9 cellular contexts compared by ENCODE assay signal in the genomic region with DNA sequence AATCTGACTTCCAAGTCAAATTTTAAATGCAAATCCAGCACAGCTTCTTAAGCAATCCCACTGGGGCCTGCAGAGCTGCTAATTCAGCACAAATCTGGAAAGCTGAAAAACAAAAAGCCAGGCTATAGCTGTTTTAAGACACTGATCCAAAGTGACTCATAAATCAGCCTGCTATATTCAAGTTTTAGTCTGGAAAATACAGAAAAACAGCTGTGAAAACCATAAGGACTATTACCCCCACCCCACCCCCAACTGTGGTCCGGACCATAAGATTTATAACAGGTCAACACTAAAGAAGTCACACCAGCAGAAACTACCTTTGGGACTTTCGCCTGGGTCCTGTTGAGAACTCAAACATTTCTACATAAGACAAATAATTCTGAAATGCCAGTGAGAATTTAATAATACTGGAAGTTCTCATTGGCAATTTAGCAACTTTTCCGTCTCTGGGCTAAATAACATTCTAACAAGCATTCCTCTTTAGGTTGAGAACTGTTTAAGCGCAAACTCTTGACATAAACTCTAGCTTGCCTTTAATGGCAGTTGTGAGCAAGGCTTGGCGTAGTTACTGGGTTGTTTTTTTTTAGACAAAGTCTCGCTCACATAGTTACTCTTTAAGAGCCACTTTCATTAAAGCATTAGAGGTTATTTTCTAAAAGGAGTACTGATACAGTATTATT. TPM values are rescaled to one million over a fixed set of nuclear protein-coding genes. Genes with fewer than 3 reads are reported as not detected.
DNase-seq lines count a peak whose midpoint lies in the region; ATAC-seq, FAIRE-seq and TF ChIP-seq lines count a peak whose summit lies in the region.
"Had no signal": no experiment of that assay in that cellular context is flagged by ENCODE, and none has a peak within 500 bp of the region (broad histone marks: within the 10 kb centered on the region; RNA-seq: fewer than 3 reads in every experiment).

No MANE protein-coding gene starts in this region.

- H3K36me3 Mint-ChIP-seq in GM23338 (ENCODE audit: low read depth) (peaks cover 13% of the 10 kb centered on the region; the same call in 2 of the 3 replicates), astrocyte (ENCODE audit: low read depth, unreplicated experiment) (peaks cover 14% of the 10 kb centered on the region)

- no peaks in the 10 kb centered on the region for H3K9me3 Mint-ChIP-seq in GM23338
- peaks cover 2% of the 10 kb centered on the region for H3K9me3 Mint-ChIP-seq in astrocyte (ENCODE audit: unreplicated experiment)

- TF ChIP-seq CTCF in GM23338 (conservative IDR thresholded peaks at IDR 0.05; ENCODE audit: low read depth in 2 of 2), result no peak
- no peak for TF ChIP-seq CTCF in astrocyte (IDR thresholded peaks at IDR 0.05; ENCODE audit: insufficient read depth, low read depth, low read length)

- H3K79me2 ChIP-seq in GM23338 (replicated peaks; ENCODE audit: insufficient read depth), result peaks cover 7% of the 10 kb centered on the region
- peaks cover 76% of the 10 kb centered on the region for H3K79me2 ChIP-seq in astrocyte (ENCODE audit: insufficient read depth, low read length)

- ATAC-seq in GM23338 (no peak), GM21367 (IDR thresholded peaks at IDR 0.05; ENCODE audit: unreplicated experiment) (no peak), GM19023 (IDR thresholded peaks at IDR 0.05; ENCODE audit: unreplicated experiment) (no peak)
- ATAC-seq: SK-N-SH treated with all-trans-retinoic acid at 6 μM for 48 hours had no signal

- H3K4me3 Mint-ChIP-seq in GM23338 (peak overlapping the region; percentile 27; the same call in 2 of the 3 replicates), astrocyte (ENCODE audit: unreplicated experiment) (peak overlapping the region; percentile 86)

- no peaks in the 10 kb centered on the region for H3F3A ChIP-seq in GM23338 (replicated peaks; ENCODE audit: low read depth)

- H3K9ac ChIP-seq in astrocyte (ENCODE audit: low read length) (peak overlapping the region; percentile 94), iPS-20b (ENCODE audit: low read depth, low read length) (peak overlapping the region; percentile 35; the same call in 1 of the 2 replicates), skeletal muscle tissue (ENCODE audit: low read depth in 1 of 3, low read length in 3 of 3) (peak overlapping the region; percentile 91 to 97 (median 94))

- no peak overlapping the region for H3K4me3 ChIP-seq in GM23338
- H3K4me3 ChIP-seq in astrocyte (ENCODE audit: insufficient read depth, low read depth, low read length), result peak overlapping the region; percentile 83
- H3K4me3 ChIP-seq in iPS-20b (ENCODE audit: low read length), result peak overlapping the region; percentile 86
- peak overlapping the region; percentile 90 to 99 (median 93) for H3K4me3 ChIP-seq in skeletal muscle tissue (ENCODE audit: low read length in 3 of 3)

- no peak overlapping the region for H3K27ac ChIP-seq in GM23338 (ENCODE audit: low read depth)
- peak overlapping the region; percentile 87 for H3K27ac ChIP-seq in astrocyte (ENCODE audit: low read depth, low read length)
- H3K27ac ChIP-seq in iPS-20b (ENCODE audit: low read length), result no peak overlapping the region
- H3K27ac ChIP-seq in skeletal muscle tissue (ENCODE audit: low read depth, low read length), result peak overlapping the region; percentile 84

- H3K4me2 ChIP-seq in GM23338 (no peak overlapping the region), astrocyte (ENCODE audit: low read length) (peak overlapping the region; percentile 90)

- peaks cover 15% of the 10 kb centered on the region; the same call in 1 of the 2 replicates for H4K20me1 ChIP-seq in GM23338 (replicated peaks; ENCODE audit: insufficient read depth)
- H4K20me1 ChIP-seq in astrocyte (ENCODE audit: insufficient read depth, low read length), result peaks cover 2% of the 10 kb centered on the region

- H3K36me3 ChIP-seq in GM23338 (ENCODE audit: insufficient read depth) (no peaks in the 10 kb centered on the region), astrocyte (ENCODE audit: insufficient read depth, low read length) (peaks cover 12% of the 10 kb centered on the region), iPS-20b (ENCODE audit: insufficient read depth, low read depth, low read length) (peaks cover 12% of the 10 kb centered on the region), skeletal muscle tissue (ENCODE audit: control insufficient read depth in 3 of 3, insufficient read depth in 3 of 3, low read length in 3 of 3) (peaks cover 2 to 13% (median 5%) of the 10 kb centered on the region in 3 donors)

- DNase-seq in GM23338 (ENCODE audit: low spot score), result no peak
- DNase-seq in astrocyte (ENCODE audit: low read depth), result peak; percentile 63
- no peak for DNase-seq in UCSD-AML1 (lab: John Stamatoyannopoulos, UW; ENCODE audit: unreplicated experiment)
- no peak for DNase-seq in HPDE6-E6E7 (ENCODE audit: extremely low spot score)

- H3K27me3 ChIP-seq in GM23338 (ENCODE audit: insufficient read depth), result peaks cover 20% of the 10 kb centered on the region
- H3K27me3 ChIP-seq in astrocyte (ENCODE audit: insufficient read depth, low read length), result no peaks in the 10 kb centered on the region
- H3K27me3 ChIP-seq in iPS-20b (ENCODE audit: insufficient read depth, low read length), result peaks cover 10% of the 10 kb centered on the region
- H3K27me3 ChIP-seq in skeletal muscle tissue (ENCODE audit: control insufficient read depth in 3 of 3, insufficient read depth in 3 of 3, low read length in 3 of 3), result no peaks in the 10 kb centered on the region

- H3K9me2 ChIP-seq in GM23338 (ENCODE audit: insufficient read depth), result no peaks in the 10 kb centered on the region

- FAIRE-seq in astrocyte (lab: Jason Lieb, UNC), result peak; percentile 93

- H3K27ac Mint-ChIP-seq in GM23338, result no peak overlapping the region
- peak overlapping the region; percentile 90 for H3K27ac Mint-ChIP-seq in astrocyte (ENCODE audit: unreplicated experiment)

- H3K4me1 ChIP-seq in GM23338 (ENCODE audit: insufficient read depth) (peaks cover 45% of the 10 kb centered on the region), astrocyte (ENCODE audit: insufficient read depth, low read length) (peaks cover 25% of the 10 kb centered on the region), iPS-20b (ENCODE audit: insufficient read depth, low read length) (peaks cover 42% of the 10 kb centered on the region; the same call in 1 of the 2 replicates), skeletal muscle tissue (ENCODE audit: control insufficient read depth in 3 of 3, insufficient read depth in 3 of 3, low read length in 3 of 3) (peaks cover 2 to 21% (median 12%) of the 10 kb centered on the region in 3 donors)

- H2AFZ ChIP-seq in GM23338 (no peak overlapping the region), astrocyte (ENCODE audit: low read depth, low read length) (no peak overlapping the region)

- H3K9me3 ChIP-seq in astrocyte (ENCODE audit: insufficient read depth, low read depth, low read length) (no peaks in the 10 kb centered on the region), iPS-20b (ENCODE audit: insufficient read depth, low read depth, low read length) (no peaks in the 10 kb centered on the region), skeletal muscle tissue (ENCODE audit: control insufficient read depth in 3 of 3, low read length in 3 of 3) (no peaks in the 10 kb centered on the region)

- H3K27me3 Mint-ChIP-seq in GM23338 (ENCODE audit: insufficient read depth, low read depth, poor library complexity), result peaks cover 5% of the 10 kb centered on the region
- no peaks in the 10 kb centered on the region for H3K27me3 Mint-ChIP-seq in astrocyte (ENCODE audit: low read depth, unreplicated experiment)

- H3K4me1 Mint-ChIP-seq in GM23338 (peaks cover 37% of the 10 kb centered on the region), astrocyte (ENCODE audit: low read depth, unreplicated experiment) (peaks cover 31% of the 10 kb centered on the region)

TF ChIP-seq in GM23338, 12 proteins besides CTCF, POLR2A, EP300 and RAD21 (continues in another document):
- TF ChIP-seq ZNF331 (CRISPR knock-in tag; IDR thresholded peaks at IDR 0.05; ENCODE audit: low read depth), result no peak

RNA-seq across cellular contexts. Expression of a gene that starts 3.3 kb away (rescaled TPM):
- total RNA-seq in GM23338 (2014; rRNA removed; shearing (Covaris generic)), result 7.5 and 10.9 TPM in 2 replicates
- polyA plus RNA-seq in GM23338 (2016; fragmentation: Nextera tagmentation; extraction: Ambion mirVana), result 1.6 and 1.9 TPM in 2 replicates
- 96.0 and 129 TPM in 2 replicates for total RNA-seq in astrocyte
- total RNA-seq in skeletal muscle tissue, result 80.9 TPM

Comparison
In these comparisons a context has a peak if more than half of its experiments do, and no peak if none do; other contexts are left out.
1. H3K27ac ChIP-seq: peak in astrocyte (single experiment) and skeletal muscle tissue (single experiment); none in GM23338 (single experiment) and iPS-20b (single experiment).
2. H3K9ac ChIP-seq: peak in every context shown above with its lines; median percentile 94 in astrocyte; 94 in skeletal muscle tissue; 35 in iPS-20b.